In genomic region chr15:73258271-73259108, GRCh38 we compare ENCODE assay signal across 19 cellular contexts.
DNase-seq lines count a peak whose midpoint lies in the region; ATAC-seq and TF ChIP-seq lines count a peak whose summit lies in the region.
"Had no signal": no experiment of that assay in that cellular context is flagged by ENCODE, and none has a peak within 500 bp of the region (broad histone marks: within the 10 kb centered on the region; RNA-seq: fewer than 3 reads in every experiment).

No MANE protein-coding gene starts in this region.

- H3K9me3 ChIP-seq in HAP-1: no peaks in the 10 kb centered on the region
- H3K9me3 ChIP-seq in lower lobe of right lung: no peaks in the 10 kb centered on the region
- H3K9me3 ChIP-seq in SJCRH30 (replicated peaks): no peaks in the 10 kb centered on the region
- H3K9me3 ChIP-seq: ascending aorta, spleen had no signal

- H3K4me3 ChIP-seq in HAP-1: no peak overlapping the region
- no peak overlapping the region for H3K4me3 ChIP-seq in lower lobe of right lung
- H3K4me3 ChIP-seq in SJCRH30: no peak overlapping the region
- H3K4me3 ChIP-seq: ascending aorta, spleen had no signal

- no peaks in the 10 kb centered on the region for H3K27me3 ChIP-seq in HAP-1 (ENCODE audit: low read depth)
- H3K27me3 ChIP-seq in lower lobe of right lung (ENCODE audit: low read depth): no peaks in the 10 kb centered on the region
- no peaks in the 10 kb centered on the region for H3K27me3 ChIP-seq in SJCRH30
- H3K27me3 ChIP-seq: ascending aorta, spleen had no signal

- H3K4me1 ChIP-seq in HAP-1 (peaks cover 17% of the 10 kb centered on the region), lower lobe of right lung (no peaks in the 10 kb centered on the region), SJCRH30 (no peaks in the 10 kb centered on the region; the same call in 1 of the 2 replicates)
- H3K4me1 ChIP-seq: ascending aorta, spleen had no signal

- no peak overlapping the region for H3K27ac ChIP-seq in lower lobe of right lung
- no peak overlapping the region for H3K27ac ChIP-seq in SJCRH30
- H3K27ac ChIP-seq: ascending aorta, spleen had no signal

- H3K36me3 Mint-ChIP-seq in activated T-cell treated with anti-CD3 and anti-CD28 coated beads, Interleukin-2, amount 50 U/mL, for 72 hours (ENCODE audit: insufficient read depth in 2 of 2): no peaks in the 10 kb centered on the region
- H3K36me3 Mint-ChIP-seq in stimulated activated effector memory CD8-positive, alpha-beta T cell treated with anti-CD3 and anti-CD28 coated beads, Interleukin-12 subunit alpha, Interleukin-12 subunit beta, amount 100 ng/mL, for 72 hours: peaks cover 27% of the 10 kb centered on the region
- H3K36me3 Mint-ChIP-seq: CD14-positive monocyte; natural killer cell treated with Interleukin-12 subunit alpha and Interleukin-12 subunit beta and Interleukin-15 and Interleukin-18, amount 100 ng/mL, for 72 hours had no signal

- peak overlapping the region; percentile 15 for H3K27ac Mint-ChIP-seq in activated T-cell treated with anti-CD3 and anti-CD28 coated beads, Interleukin-2, amount 50 U/mL, for 72 hours
- peak overlapping the region; percentile 30 for H3K27ac Mint-ChIP-seq in stimulated activated effector memory CD8-positive, alpha-beta T cell treated with anti-CD3 and anti-CD28 coated beads, Interleukin-12 subunit alpha, Interleukin-12 subunit beta, amount 100 ng/mL, for 72 hours
- H3K27ac Mint-ChIP-seq: effector memory CD8-positive, alpha-beta T cell; natural killer cell treated with Interleukin-12 subunit alpha and Interleukin-12 subunit beta and Interleukin-15 and Interleukin-18, amount 100 ng/mL, for 72 hours had no signal

- no peaks in the 10 kb centered on the region for H3K27me3 Mint-ChIP-seq in activated T-cell treated with anti-CD3 and anti-CD28 coated beads, Interleukin-2, amount 50 U/mL, for 72 hours (ENCODE audit: low read depth)
- H3K27me3 Mint-ChIP-seq: effector memory CD8-positive, alpha-beta T cell; natural killer cell treated with Interleukin-12 subunit alpha and Interleukin-12 subunit beta and Interleukin-15 and Interleukin-18, amount 100 ng/mL, for 72 hours had no signal

- intact Hi-C loops in lower lobe of right lung (cut with DNase I): no loop called here

- peak; percentile 21 to 34 for DNase-seq in activated T-cell treated with anti-CD3 and anti-CD28 coated beads, Interleukin-2, amount 50 U/mL, for 72 hours
- DNase-seq in activated T-cell treated with anti-CD3 and anti-CD28 coated beads, Interleukin-2, amount 50 U/mL, for 1 hour: no peak
- DNase-seq in HAP-1 (ENCODE audit: low spot score in 2 of 2) (peak; percentile 51 to 96), lower lobe of right lung (no peak), SJCRH30 (no peak), NCI-H524 treated with DMSO at 0.1 percent for 48 hours (lab: John Stamatoyannopoulos, UW) (no peak)
- DNase-seq in stimulated activated effector memory CD8-positive, alpha-beta T cell treated with anti-CD3 and anti-CD28 coated beads, Interleukin-12 subunit alpha, Interleukin-12 subunit beta, amount 100 ng/mL, for 72 hours (ENCODE audit: low spot score in 2 of 2): peak in 1 of 2 donors; percentile 52
- DNase-seq: cerebellar nuclear complex; effector memory CD8-positive, alpha-beta T cell; mesendoderm; MM.1S; NCI-H1930; NCI-H446 treated with DMSO at 0.1 percent for 48 hours; spleen; substantia nigra had no signal

- peak; percentile 94 to 98 for ATAC-seq in activated T-cell treated with anti-CD3 and anti-CD28 coated beads, Interleukin-2, amount 50 U/mL, for 72 hours (replicated peaks in 1 of 2)
- peak; percentile 54 for ATAC-seq in HG03469 (IDR thresholded peaks at IDR 0.05; ENCODE audit: unreplicated experiment)
- ATAC-seq in stimulated activated effector memory CD8-positive, alpha-beta T cell treated with anti-CD3 and anti-CD28 coated beads, Interleukin-12 subunit alpha, Interleukin-12 subunit beta, amount 100 ng/mL, for 72 hours: peak; percentile 95
- ATAC-seq in lower lobe of right lung: no peak
- ATAC-seq: effector memory CD8-positive, alpha-beta T cell had no signal

- in situ Hi-C loops in HAP-1 (cut with MboI; ENCODE audit: low sequenced_read_pairs): loop anchor here (10.0 to 25.0 kb wide), 2 partner anchors 464 to 1079 kb away; no protein-coding TSS in a partner anchor

- H3K36me3 ChIP-seq in HAP-1 (replicated peaks) (peaks cover 9% of the 10 kb centered on the region), lower lobe of right lung (peaks cover 62% of the 10 kb centered on the region), SJCRH30 (no peaks in the 10 kb centered on the region)

- H3K4me1 Mint-ChIP-seq in activated T-cell treated with anti-CD3 and anti-CD28 coated beads, Interleukin-2, amount 50 U/mL, for 72 hours (ENCODE audit: low read depth): peaks cover 8% of the 10 kb centered on the region
- peaks cover 8% of the 10 kb centered on the region for H3K4me1 Mint-ChIP-seq in stimulated activated effector memory CD8-positive, alpha-beta T cell treated with anti-CD3 and anti-CD28 coated beads, Interleukin-12 subunit alpha, Interleukin-12 subunit beta, amount 100 ng/mL, for 72 hours
- H3K4me1 Mint-ChIP-seq: CD14-positive monocyte had no signal

- TF ChIP-seq CTCF in lower lobe of right lung (IDR thresholded peaks at IDR 0.05): no peak

- no peaks in the 10 kb centered on the region for H3K9me3 Mint-ChIP-seq in activated T-cell treated with anti-CD3 and anti-CD28 coated beads, Interleukin-2, amount 50 U/mL, for 72 hours
- no peaks in the 10 kb centered on the region for H3K9me3 Mint-ChIP-seq in stimulated activated effector memory CD8-positive, alpha-beta T cell treated with anti-CD3 and anti-CD28 coated beads, Interleukin-12 subunit alpha, Interleukin-12 subunit beta, amount 100 ng/mL, for 72 hours
- H3K9me3 Mint-ChIP-seq: effector memory CD8-positive, alpha-beta T cell; natural killer cell treated with Interleukin-12 subunit alpha and Interleukin-12 subunit beta and Interleukin-15 and Interleukin-18, amount 100 ng/mL, for 72 hours had no signal

- peak overlapping the region in 1 of 2 donors; percentile 13 for H3K4me3 Mint-ChIP-seq in activated T-cell treated with anti-CD3 and anti-CD28 coated beads, Interleukin-2, amount 50 U/mL, for 72 hours
- no peak overlapping the region for H3K4me3 Mint-ChIP-seq in stimulated activated effector memory CD8-positive, alpha-beta T cell treated with anti-CD3 and anti-CD28 coated beads, Interleukin-12 subunit alpha, Interleukin-12 subunit beta, amount 100 ng/mL, for 72 hours
- H3K4me3 Mint-ChIP-seq: CD14-positive monocyte; effector memory CD8-positive, alpha-beta T cell; natural killer cell treated with Interleukin-12 subunit alpha and Interleukin-12 subunit beta and Interleukin-15 and Interleukin-18, amount 100 ng/mL, for 72 hours had no signal

Comparison
In these comparisons a context has a peak if more than half of its experiments do, and no peak if none do; other contexts are left out.
1. DNase-seq: peak in activated T-cell treated with anti-CD3 and anti-CD28 coated beads, Interleukin-2, amount 50 U/mL, for 72 hours (2 of 2) and HAP-1 (2 of 2); none in activated T-cell treated with anti-CD3 and anti-CD28 coated beads, Interleukin-2, amount 50 U/mL, for 1 hour (single experiment), lower lobe of right lung (single experiment), SJCRH30 (0 of 2) and NCI-H524 treated with DMSO at 0.1 percent for 48 hours (single experiment).
2. ATAC-seq: peak in activated T-cell treated with anti-CD3 and anti-CD28 coated beads, Interleukin-2, amount 50 U/mL, for 72 hours (2 of 2), HG03469 (single experiment) and stimulated activated effector memory CD8-positive, alpha-beta T cell treated with anti-CD3 and anti-CD28 coated beads, Interleukin-12 subunit alpha, Interleukin-12 subunit beta, amount 100 ng/mL, for 72 hours (single experiment); none in lower lobe of right lung (0 of 2).